In the genomic region with DNA sequence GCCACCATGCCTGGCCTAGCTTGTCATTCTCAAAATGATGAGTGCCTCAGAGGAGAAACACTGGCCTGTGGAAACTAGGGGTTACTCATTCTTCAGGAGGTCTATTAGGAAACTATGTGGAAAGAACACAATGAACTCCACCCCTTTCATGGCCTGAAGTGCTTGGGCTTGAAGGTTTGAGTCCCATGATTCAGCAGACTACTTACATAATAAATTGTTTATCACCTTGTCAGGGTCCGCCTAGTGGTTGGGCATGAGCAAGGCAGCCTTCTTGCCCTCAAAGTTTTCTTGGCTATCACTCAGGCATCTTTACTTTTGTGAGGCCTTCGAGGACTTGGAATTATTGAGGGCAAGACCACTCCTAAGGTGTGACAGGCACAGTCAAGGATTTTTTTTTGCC, we compare ENCODE assay signal across 8 cellular contexts.
DNase-seq lines count a peak whose midpoint lies in the region; ATAC-seq, FAIRE-seq and TF ChIP-seq lines count a peak whose summit lies in the region.

No MANE protein-coding gene starts in this region.

- peak; percentile 58 for ATAC-seq in GM21423 (IDR thresholded peaks at IDR 0.05; ENCODE audit: unreplicated experiment)
- no peak for ATAC-seq in natural killer cell treated with Interleukin-12 subunit alpha and Interleukin-12 subunit beta and Interleukin-15 and Interleukin-18, amount 100 ng/mL, for 72 hours

- no peaks in the 10 kb centered on the region for H3K4me1 ChIP-seq in endothelial cell of umbilical vein (ENCODE audit: control insufficient read depth, extremely low read depth, insufficient read depth, low read length)

- no peak overlapping the region for H3K27ac ChIP-seq in endothelial cell of umbilical vein (ENCODE audit: insufficient read depth, low read depth, low read length)

- TF ChIP-seq POLR2A in endothelial cell of umbilical vein (IDR thresholded peaks at IDR 0.05; ENCODE audit: low read depth, low read length): no peak
- no peak for TF ChIP-seq POLR2A in lower leg skin (IDR thresholded peaks at IDR 0.05)

- H3K9me3 ChIP-seq in endothelial cell of umbilical vein (replicated peaks; ENCODE audit: control insufficient read depth, insufficient read depth, low read length): no peaks in the 10 kb centered on the region

- no peak overlapping the region for H2AFZ ChIP-seq in endothelial cell of umbilical vein (ENCODE audit: low read depth, low read length)

- no peaks in the 10 kb centered on the region for H3K27me3 Mint-ChIP-seq in natural killer cell treated with Interleukin-12 subunit alpha and Interleukin-12 subunit beta and Interleukin-15 and Interleukin-18, amount 100 ng/mL, for 72 hours

- TF ChIP-seq CTCF in D721Med (IDR thresholded peaks at IDR 0.05; ENCODE audit: insufficient read depth, missing control alignments) (peak; percentile 18), endothelial cell of umbilical vein (IDR thresholded peaks at IDR 0.05; ENCODE audit: extremely low read depth in 1 of 2, insufficient read depth in 1 of 2, low read depth in 1 of 2, low read length in 2 of 2) (peak; percentile 30 to 39), lower leg skin (IDR thresholded peaks at IDR 0.05) (no peak)

- no TSS peak for BruUV-seq in endothelial cell of umbilical vein (replicated peaks; lab: Mats Ljungman, UMichigan)

- no peaks in the 10 kb centered on the region for H3K36me3 ChIP-seq in endothelial cell of umbilical vein (ENCODE audit: control insufficient read depth in 2 of 2, extremely low read depth in 1 of 2, insufficient read depth in 2 of 2, low read length in 2 of 2)

- no peak overlapping the region for H3K9ac ChIP-seq in endothelial cell of umbilical vein (replicated peaks; ENCODE audit: extremely low read depth, insufficient read depth, low read length)

- no peak overlapping the region for H3K4me3 Mint-ChIP-seq in natural killer cell treated with Interleukin-12 subunit alpha and Interleukin-12 subunit beta and Interleukin-15 and Interleukin-18, amount 100 ng/mL, for 72 hours

- H3K4me1 Mint-ChIP-seq in natural killer cell treated with Interleukin-12 subunit alpha and Interleukin-12 subunit beta and Interleukin-15 and Interleukin-18, amount 100 ng/mL, for 72 hours (ENCODE audit: low read depth in 2 of 2): no peaks in the 10 kb centered on the region

- H3K27ac Mint-ChIP-seq in natural killer cell treated with Interleukin-12 subunit alpha and Interleukin-12 subunit beta and Interleukin-15 and Interleukin-18, amount 100 ng/mL, for 72 hours: no peak overlapping the region

- no peak overlapping the region for H3K4me2 ChIP-seq in endothelial cell of umbilical vein (ENCODE audit: insufficient read depth, low read length)

- no peaks in the 10 kb centered on the region for H3K27me3 ChIP-seq in endothelial cell of umbilical vein (ENCODE audit: control insufficient read depth in 2 of 2, insufficient read depth in 2 of 2, low read length in 2 of 2)

- CTCF ChIA-PET in endothelial cell of umbilical vein (lab: Charles Lee): interaction anchor here (0.9 to 1.9 kb wide), 4 partner anchors 11 to 492 kb away, joined by 3 to 7 read pairs (median 4); no protein-coding TSS in a partner anchor

- peaks cover 14% of the 10 kb centered on the region for H3K9me3 Mint-ChIP-seq in natural killer cell treated with Interleukin-12 subunit alpha and Interleukin-12 subunit beta and Interleukin-15 and Interleukin-18, amount 100 ng/mL, for 72 hours

- no peaks in the 10 kb centered on the region for H3K79me2 ChIP-seq in endothelial cell of umbilical vein (ENCODE audit: control insufficient read depth, insufficient read depth, low read length)

- 65 to 81% methylated on average over 2 of the region's 2 CpGs for WGBS in lower leg skin, 2 donors

- no peaks in the 10 kb centered on the region for H4K20me1 ChIP-seq in endothelial cell of umbilical vein (replicated peaks; ENCODE audit: control insufficient read depth, extremely low read depth, insufficient read depth, low read length)

- H3K4me3 ChIP-seq in endothelial cell of umbilical vein (replicated peaks in 1 of 3; ENCODE audit: insufficient read depth in 1 of 3, low read depth in 1 of 3, low read length in 3 of 3) (no peak overlapping the region), lower leg skin (ENCODE audit: low read depth, poor library complexity, severe bottlenecking) (no peak overlapping the region)

- in situ Hi-C loops in KBM-7 (cut with MboI; ENCODE audit: low pct_unique_long_range_greater_than_20kb, low sequenced_read_pairs): no loop called here

- dilution Hi-C loops in endothelial cell of umbilical vein (cut with MboI; ENCODE audit: extremely low pct_ligation_motif_present, low sequenced_read_pairs): no loop called here

- H3K9me1 ChIP-seq in endothelial cell of umbilical vein (replicated peaks; ENCODE audit: control insufficient read depth, extremely low read depth, insufficient read depth, low read length): no peaks in the 10 kb centered on the region

- intact Hi-C loops in endothelial cell of umbilical vein (cut with micrococcal nuclease): loop anchor here (5.0 kb wide), 1 partner anchor 298 kb away; no protein-coding TSS in a partner anchor
- intact Hi-C loops in lower leg skin (cut with DNase I; ENCODE audit: low total_unique reads): no loop called here

- no peaks in the 10 kb centered on the region for H3K36me3 Mint-ChIP-seq in natural killer cell treated with Interleukin-12 subunit alpha and Interleukin-12 subunit beta and Interleukin-15 and Interleukin-18, amount 100 ng/mL, for 72 hours

- POLR2A ChIA-PET in endothelial cell of umbilical vein (lab: Charles Lee): no interaction called here

- FAIRE-seq in D721Med (lab: Jason Lieb, UNC): no peak
- FAIRE-seq in endothelial cell of umbilical vein (lab: Jason Lieb, UNC): no peak

- DNase-seq in D721Med (ENCODE audit: insufficient read length, low spot score) (no peak), KBM-7 (peak; percentile 13), endothelial cell of umbilical vein (ENCODE audit: low read depth, low spot score) (peak; percentile 2), NCI-H510A (lab: John Stamatoyannopoulos, UW) (no peak), lower leg skin (ENCODE audit: low spot score in 2 of 2) (no peak)
- no peak for DNase-seq in natural killer cell treated with Interleukin-12 subunit alpha and Interleukin-12 subunit beta and Interleukin-15 and Interleukin-18, amount 100 ng/mL, for 72 hours (ENCODE audit: low spot score)
- no peak for DNase-seq in NK-92 treated with Interleukin-12 subunit alpha and Interleukin-12 subunit beta, amount 100 ng/mL, for 24 hours (lab: John Stamatoyannopoulos, UW)

TF ChIP-seq in endothelial cell of umbilical vein, 7 proteins besides CTCF, POLR2A, EP300 and RAD21:
- TF ChIP-seq JUN (IDR thresholded peaks at IDR 0.05; ENCODE audit: borderline replicate concordance, insufficient read depth, insufficient read length, low read depth) (no peak), EZH2 (IDR thresholded peaks at IDR 0.05; ENCODE audit: borderline replicate concordance, low read depth, low read length, severe bottlenecking) (no peak), MYC (IDR thresholded peaks at IDR 0.05; ENCODE audit: low read depth, low read length) (no peak), GATA2 (IDR thresholded peaks at IDR 0.05; ENCODE audit: insufficient read depth, insufficient read length, low read depth, low read length) (no peak), FOS (IDR thresholded peaks at IDR 0.05; ENCODE audit: borderline replicate concordance, insufficient read depth, low read length) (no peak), POLR2AphosphoS5 (IDR thresholded peaks at IDR 0.05; ENCODE audit: insufficient read depth, low read depth, low read length) (no peak)
- TF ChIP-seq, protein P1, sequence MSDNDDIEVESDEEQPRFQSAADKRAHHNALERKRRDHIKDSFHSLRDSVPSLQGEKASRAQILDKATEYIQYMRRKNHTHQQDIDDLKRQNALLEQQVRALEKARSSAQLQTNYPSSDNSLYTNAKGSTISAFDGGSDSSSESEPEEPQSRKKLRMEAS (IDR thresholded peaks at IDR 0.05; ENCODE audit: insufficient read depth, insufficient read length): no peak
TF ChIP-seq in endothelial cell of umbilical vein: peak in this region for 0.

Comparison
In these comparisons a context has a peak if more than half of its experiments do, and no peak if none do; other contexts are left out.
1. DNase-seq: peak in KBM-7 (single experiment) and endothelial cell of umbilical vein (single experiment); none in D721Med (single experiment), NCI-H510A (single experiment), natural killer cell treated with Interleukin-12 subunit alpha and Interleukin-12 subunit beta and Interleukin-15 and Interleukin-18, amount 100 ng/mL, for 72 hours (single experiment), NK-92 treated with Interleukin-12 subunit alpha and Interleukin-12 subunit beta, amount 100 ng/mL, for 24 hours (single experiment) and lower leg skin (0 of 2).
2. CTCF ChIP-seq: peak in D721Med (single experiment) and endothelial cell of umbilical vein (2 of 2); none in lower leg skin (0 of 3).